ENCODE assay signal across 8 cellular contexts in genomic region chr2:177265834-177266817, GRCh38. TPM values are rescaled to one million over a fixed set of nuclear protein-coding genes. Genes with fewer than 3 reads are reported as not detected.
DNase-seq lines count a peak whose midpoint lies in the region; TF ChIP-seq lines count a peak whose summit lies in the region.

No MANE protein-coding gene starts in this region.

- no peaks in the 10 kb centered on the region for H3K36me3 Mint-ChIP-seq in mesothelial cell of epicardium

- H3K27ac Mint-ChIP-seq in mesothelial cell of epicardium: peak overlapping the region; percentile 99

- H3K27me3 Mint-ChIP-seq in mesothelial cell of epicardium (ENCODE audit: low read depth): no peaks in the 10 kb centered on the region

- H3K4me1 Mint-ChIP-seq in mesothelial cell of epicardium: peaks cover 44% of the 10 kb centered on the region

- H3K4me3 Mint-ChIP-seq in mesothelial cell of epicardium: peak overlapping the region; percentile 90

- H3K9me3 Mint-ChIP-seq in mesothelial cell of epicardium: no peaks in the 10 kb centered on the region

- TF ChIP-seq CTCF in cardiac fibroblast (IDR thresholded peaks at IDR 0.05; ENCODE audit: low read depth, low read length) (no peak), mesothelial cell of epicardium (IDR thresholded peaks at IDR 0.05; ENCODE audit: unreplicated experiment) (no peak)

- no peak overlapping the region for H3K4me3 ChIP-seq in cardiac fibroblast (replicated peaks in 1 of 2; ENCODE audit: low read depth in 2 of 2, low read length in 2 of 2)

- peak; percentile 28 for DNase-seq in NCI-H2196 (lab: John Stamatoyannopoulos, UW; ENCODE audit: unreplicated experiment)
- no peak for DNase-seq in NCI-H2196 treated with DMSO at 0.1 percent for 48 hours (lab: John Stamatoyannopoulos, UW; ENCODE audit: unreplicated experiment)
- peak; percentile 61 to 80 for DNase-seq in NOMO-1 (lab: John Stamatoyannopoulos, UW; ENCODE audit: unreplicated experiment in 2 of 2)
- peak; percentile 64 to 83 for DNase-seq in cardiac fibroblast (ENCODE audit: low read depth in 2 of 2)
- no peak for DNase-seq in mesothelial cell of epicardium (ENCODE audit: low spot score in 2 of 2, unreplicated experiment in 2 of 2)
- no peak for DNase-seq in HuH-7.5 (ENCODE audit: low spot score)
- DNase-seq in DMS153 treated with DMSO at 0.1 percent for 48 hours (lab: John Stamatoyannopoulos, UW; ENCODE audit: unreplicated experiment): no peak
- DNase-seq in foreskin melanocyte: no peak

RNA-seq across cellular contexts. Expression of gene NFE2L2, which starts 1.6 kb away (rescaled TPM):
- 93.1 to 93.9 TPM (median 93.3 TPM) in 3 replicates for total RNA-seq in mesothelial cell of epicardium

RNA-seq across cellular contexts. Expression of gene HNRNPA3, which starts 53.5 kb away (rescaled TPM):
- total RNA-seq in mesothelial cell of epicardium: 264 to 274 TPM (median 269 TPM) in 3 replicates

Comparison
In these comparisons a context has a peak if more than half of its experiments do, and no peak if none do; other contexts are left out.
1. DNase-seq: peak in NCI-H2196 (single experiment), NOMO-1 (2 of 2) and cardiac fibroblast (2 of 2); none in NCI-H2196 treated with DMSO at 0.1 percent for 48 hours (single experiment), mesothelial cell of epicardium (0 of 2), HuH-7.5 (single experiment), DMS153 treated with DMSO at 0.1 percent for 48 hours (single experiment) and foreskin melanocyte (single experiment).